In genomic region chr9:86413966-86414880, GRCh38 we compare ENCODE assay signal across 8 cellular contexts.
DNase-seq lines count a peak whose midpoint lies in the region; ATAC-seq and TF ChIP-seq lines count a peak whose summit lies in the region.

No MANE protein-coding gene starts in this region.

- intact Hi-C loops in CD4-positive, alpha-beta T cell (cut with DNase I, micrococcal nuclease): loop anchor here (5.0 to 10.0 kb wide), 2 partner anchors 913 to 1251 kb away; no protein-coding TSS in a partner anchor

- DNase-seq in CD4-positive, alpha-beta T cell: no peak
- DNase-seq in globus pallidus (ENCODE audit: low spot score) (peak; percentile 40), smooth muscle cell of the brain vasculature (ENCODE audit: low read depth, low spot score) (peak; percentile 15), islet precursor cell (no peak)
- DNase-seq in stimulated activated CD4-positive, alpha-beta T cell treated with anti-CD3 and anti-CD28 coated beads, Interleukin-1b, Interleukin-23, amount 100 ng/mL, for 48 hours: no peak

- H3K36me3 Mint-ChIP-seq in CD4-positive, alpha-beta T cell (ENCODE audit: low read depth): no peaks in the 10 kb centered on the region

- no peak overlapping the region for H3K4me3 Mint-ChIP-seq in CD4-positive, alpha-beta T cell

- no peaks in the 10 kb centered on the region for H3K4me1 Mint-ChIP-seq in CD4-positive, alpha-beta T cell (ENCODE audit: low read depth)

- no peaks in the 10 kb centered on the region for H3K4me1 ChIP-seq in HEK293 (ENCODE audit: control insufficient read depth, insufficient read depth, low read length)

- H3K9me3 Mint-ChIP-seq in CD4-positive, alpha-beta T cell: no peaks in the 10 kb centered on the region

- no peaks in the 10 kb centered on the region for H3K9me3 ChIP-seq in CD4-positive, alpha-beta T cell (ENCODE audit: control insufficient read depth, low read length)
- H3K9me3 ChIP-seq in HEK293 (ENCODE audit: control insufficient read depth, insufficient read depth, low read depth, low read length): no peaks in the 10 kb centered on the region

- POLR2A ChIA-PET in CD4-positive, alpha-beta T cell (lab: Charles Lee): no interaction called here
- POLR2A ChIA-PET in HEK293 (lab: Yijun Ruan, JAX): no interaction called here

- peak; percentile 90 for TF ChIP-seq CTCF in CD4-positive, alpha-beta T cell (IDR thresholded peaks at IDR 0.05)
- no peak for TF ChIP-seq CTCF in HEK293 (tag by site-specific recombination; IDR thresholded peaks at IDR 0.05)

- CTCF ChIA-PET in CD4-positive, alpha-beta T cell (lab: Charles Lee): interaction anchor here (0.5 to 1.4 kb wide), 6 partner anchors 9 to 911 kb away, joined by 3 to 7 read pairs (median 4); no protein-coding TSS in a partner anchor
- CTCF ChIA-PET in HEK293 (lab: Yijun Ruan, JAX): interaction anchor here (0.5 to 3.5 kb wide), 36 partner anchors 8 to 1576 kb away, joined by 3 to 37 read pairs (median 4); no protein-coding TSS in a partner anchor

- no peak overlapping the region for H3K27ac Mint-ChIP-seq in CD4-positive, alpha-beta T cell

- H3K36me3 ChIP-seq in HEK293 (ENCODE audit: control insufficient read depth in 2 of 2, insufficient read depth in 1 of 2, low read length in 2 of 2): no peaks in the 10 kb centered on the region

- H3K27me3 Mint-ChIP-seq in CD4-positive, alpha-beta T cell: peaks cover 21% of the 10 kb centered on the region

- no peak overlapping the region for H3K27ac ChIP-seq in CD4-positive, alpha-beta T cell (ENCODE audit: low read depth, low read length)
- H3K27ac ChIP-seq in HEK293 (ENCODE audit: extremely low read depth, low read depth, low read length): no peak overlapping the region

- H3K27me3 ChIP-seq in CD4-positive, alpha-beta T cell (ENCODE audit: control insufficient read depth, insufficient read depth, low read length): no peaks in the 10 kb centered on the region

- H3K4me3 ChIP-seq in HEK293 (ENCODE audit: low read depth, low read length): no peak overlapping the region

- no peak for ATAC-seq in CD4-positive, alpha-beta T cell (ENCODE audit: poor library complexity)
- ATAC-seq in SK-N-SH treated with all-trans-retinoic acid at 6 μM for 48 hours (peak; percentile 83), HG03175 (IDR thresholded peaks at IDR 0.05; ENCODE audit: unreplicated experiment) (no peak)

TF ChIP-seq in HEK293, 187 proteins besides CTCF, POLR2A, EP300 and RAD21:
- TF ChIP-seq ZNF654 (tag by site-specific recombination; IDR thresholded peaks at IDR 0.05; ENCODE audit: low read depth) (peak; percentile 82), ZFP3 (tag by site-specific recombination; IDR thresholded peaks at IDR 0.05; ENCODE audit: low read depth) (no peak), ZNF639 (tag by site-specific recombination; IDR thresholded peaks at IDR 0.05) (no peak), SP3 (tag by site-specific recombination; IDR thresholded peaks at IDR 0.05) (no peak), ZNF214 (tag by site-specific recombination; IDR thresholded peaks at IDR 0.05; ENCODE audit: borderline replicate concordance) (no peak), ZBTB20 (tag by site-specific recombination; IDR thresholded peaks at IDR 0.05) (no peak), ZNF629 (tag by site-specific recombination; IDR thresholded peaks at IDR 0.05) (no peak), GLIS1 (tag by site-specific recombination; IDR thresholded peaks at IDR 0.05) (no peak)
TF ChIP-seq in HEK293: peak in this region for 1.

TF ChIP-seq in SK-N-SH treated with all-trans-retinoic acid at 6 μM for 48 hours, 23 proteins besides CTCF, POLR2A, EP300 and RAD21:
- TF ChIP-seq BACH2 (CRISPR knock-in tag; IDR thresholded peaks at IDR 0.05; ENCODE audit: borderline replicate concordance) (no peak), ISL1 (CRISPR knock-in tag; IDR thresholded peaks at IDR 0.05) (no peak), ZNF565 (CRISPR knock-in tag; conservative IDR thresholded peaks at IDR 0.05; ENCODE audit: low read depth) (no peak), GLIS3 (CRISPR knock-in tag; IDR thresholded peaks at IDR 0.05) (no peak), ZNF8 (CRISPR knock-in tag; IDR thresholded peaks at IDR 0.05) (no peak), PPARA (CRISPR knock-in tag; IDR thresholded peaks at IDR 0.05; ENCODE audit: borderline replicate concordance) (no peak), CSDC2 (CRISPR knock-in tag; IDR thresholded peaks at IDR 0.05) (no peak), ARNTL (CRISPR knock-in tag; IDR thresholded peaks at IDR 0.05; ENCODE audit: borderline replicate concordance, low read depth) (no peak), ESRRG (CRISPR knock-in tag; IDR thresholded peaks at IDR 0.05) (no peak), ZC3H10 (CRISPR knock-in tag; IDR thresholded peaks at IDR 0.05) (no peak), ZNF70 (CRISPR knock-in tag; IDR thresholded peaks at IDR 0.05) (no peak), TOX (CRISPR knock-in tag; IDR thresholded peaks at IDR 0.05; ENCODE audit: borderline replicate concordance) (no peak), PATZ1 (CRISPR knock-in tag; IDR thresholded peaks at IDR 0.05; ENCODE audit: borderline replicate concordance) (no peak), CSRNP3 (CRISPR knock-in tag; IDR thresholded peaks at IDR 0.05) (no peak), SNAI2 (CRISPR knock-in tag; IDR thresholded peaks at IDR 0.05) (no peak), RARB (CRISPR knock-in tag; IDR thresholded peaks at IDR 0.05) (no peak)

Comparison
In these comparisons a context has a peak if more than half of its experiments do, and no peak if none do; other contexts are left out.
1. DNase-seq: peak in globus pallidus (single experiment) and smooth muscle cell of the brain vasculature (single experiment); none in CD4-positive, alpha-beta T cell (0 of 10), islet precursor cell (single experiment) and stimulated activated CD4-positive, alpha-beta T cell treated with anti-CD3 and anti-CD28 coated beads, Interleukin-1b, Interleukin-23, amount 100 ng/mL, for 48 hours (single experiment).